In the genomic region with DNA sequence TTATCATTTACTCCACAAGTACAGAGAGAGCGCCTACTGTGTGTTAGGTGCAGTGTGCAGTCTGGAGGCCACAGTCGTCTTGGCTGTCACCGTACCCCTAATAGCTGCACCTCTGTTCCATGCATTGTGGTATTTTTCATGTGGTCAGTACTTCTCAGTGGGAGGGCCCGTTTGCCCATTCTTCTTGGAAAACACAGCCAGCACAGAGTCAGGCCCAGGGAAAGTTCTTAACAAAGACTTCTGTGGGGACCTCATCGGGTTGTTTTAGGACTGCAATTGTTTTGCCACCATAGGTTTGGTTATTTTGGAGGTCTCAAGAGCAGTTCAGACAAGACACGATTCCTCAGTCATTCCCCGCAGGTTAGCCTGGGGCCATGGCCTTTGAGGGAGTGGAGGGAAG, we compare ENCODE assay signal across 17 cellular contexts.
"Had no signal": no experiment of that assay in that cellular context is flagged by ENCODE, and none has a peak within 500 bp of the region (broad histone marks: within the 10 kb centered on the region; RNA-seq: fewer than 3 reads in every experiment).

No MANE protein-coding gene starts in this region.

- DNase-seq: Karpas-422, KG1, MG63, NCI-H1105 treated with DMSO at 0.1 percent for 48 hours, NCI-H1417 treated with DMSO at 0.1 percent for 48 hours, NCI-H146, NCI-H1694 treated with DMSO at 0.1 percent for 48 hours, NCI-H1930, NCI-H2081, NCI-H2227 treated with DMSO at 0.1 percent for 48 hours, NCI-H526 treated with DMSO at 0.1 percent for 48 hours, NCI-H774, PC-3 had no signal

- H3K27ac ChIP-seq: RWPE1 had no signal

- H3K9me3 ChIP-seq: MG63 had no signal

- H3K4me3 ChIP-seq: MG63 had no signal

- H3K27me3 ChIP-seq: MG63 had no signal

- ATAC-seq: HepG2, Panc1, PC-3, SK-N-SH treated with all-trans-retinoic acid at 6 μM for 48 hours had no signal

- H3K36me3 ChIP-seq: MG63 had no signal
